In genomic region chr4:151530230-151530629, GRCh38 we compare ENCODE assay signal across 14 cellular contexts.
"Had no signal": no experiment of that assay in that cellular context is flagged by ENCODE, and none has a peak within 500 bp of the region (broad histone marks: within the 10 kb centered on the region; RNA-seq: fewer than 3 reads in every experiment).

No MANE protein-coding gene starts in this region.

- H3K4me3 ChIP-seq: gastroesophageal sphincter, hepatocyte, right atrium auricular region, transverse colon had no signal

- H3K27ac ChIP-seq: gastroesophageal sphincter, hepatocyte, parathyroid adenoma, right atrium auricular region, transverse colon had no signal

- H3K79me2 ChIP-seq: hepatocyte, parathyroid adenoma had no signal

- H3K4me1 ChIP-seq: gastroesophageal sphincter, parathyroid adenoma, right atrium auricular region, transverse colon had no signal

- ATAC-seq: gastroesophageal sphincter; stimulated activated naive B cell treated with anti-CD40 and anti-IgM and Interleukin-4, amounts not matched to agents 10 μg/mL and 1 μg/mL and 100 μg/mL, for 72 hours had no signal

- H3K4me2 ChIP-seq: hepatocyte had no signal

- H3K9ac ChIP-seq: parathyroid adenoma had no signal

- H2AFZ ChIP-seq: hepatocyte, parathyroid adenoma had no signal

- FAIRE-seq: endometrium had no signal

- H3K27me3 ChIP-seq: gastroesophageal sphincter, hepatocyte, right atrium auricular region, transverse colon had no signal

- H3K9me3 ChIP-seq: gastroesophageal sphincter, right atrium auricular region, transverse colon had no signal

- H3K36me3 ChIP-seq: gastroesophageal sphincter, right atrium auricular region, transverse colon had no signal

- DNase-seq: activated CD4-positive, alpha-beta T cell treated with anti-CD3 and anti-CD28 coated beads, Interleukin-2, amount 50 U/mL, for 4 hours; activated CD4-positive, CD25-positive, alpha-beta regulatory T cell treated with anti-CD3 and anti-CD28 coated beads, Interleukin-2, amount 50 U/mL, for 72 hours; activated naive CD4-positive, alpha-beta T cell treated with anti-CD3 and anti-CD28 coated beads, Interleukin-2, amount 50 U/mL, for 16 hours; activated T-cell treated with anti-CD3 and anti-CD28 coated beads, Interleukin-2, amount 50 U/mL, for 1 hour; amniotic stem cell; stimulated activated CD4-positive, alpha-beta T cell treated with anti-CD3 and anti-CD28 coated beads, Interleukin-2, amount 100 ng/mL, for 24 hours; stimulated activated naive B cell treated with anti-CD40 and anti-IgM and Interleukin-4, amounts not matched to agents 10 μg/mL and 1 μg/mL and 100 μg/mL, for 72 hours; T-helper 9 cell; transverse colon had no signal
